In genomic region chr5:14900661-14901461, GRCh38 we compare ENCODE assay signal across 11 cellular contexts. TPM values are rescaled to one million over a fixed set of nuclear protein-coding genes. Genes with fewer than 3 reads are reported as not detected.
DNase-seq lines count a peak whose midpoint lies in the region; ATAC-seq and TF ChIP-seq lines count a peak whose summit lies in the region.
"Had no signal": no experiment of that assay in that cellular context is flagged by ENCODE, and none has a peak within 500 bp of the region (broad histone marks: within the 10 kb centered on the region; RNA-seq: fewer than 3 reads in every experiment).

No MANE protein-coding gene starts in this region.

- no peaks in the 10 kb centered on the region for H4K20me1 ChIP-seq in GM23338 (replicated peaks; ENCODE audit: insufficient read depth)

- peaks cover 1% of the 10 kb centered on the region for H3K27me3 Mint-ChIP-seq in GM23338 (ENCODE audit: insufficient read depth, low read depth, poor library complexity)

- no peaks in the 10 kb centered on the region for H3K9me3 Mint-ChIP-seq in GM23338
- no peaks in the 10 kb centered on the region for H3K9me3 Mint-ChIP-seq in stimulated activated effector memory CD8-positive, alpha-beta T cell treated with anti-CD3 and anti-CD28 coated beads, Interleukin-12 subunit alpha, Interleukin-12 subunit beta, amount 100 ng/mL, for 72 hours

- no peak overlapping the region for H3K27ac Mint-ChIP-seq in GM23338
- no peak overlapping the region for H3K27ac Mint-ChIP-seq in stimulated activated effector memory CD8-positive, alpha-beta T cell treated with anti-CD3 and anti-CD28 coated beads, Interleukin-12 subunit alpha, Interleukin-12 subunit beta, amount 100 ng/mL, for 72 hours

- peak overlapping the region; percentile 80; the same call in 1 of the 2 replicates for H2AFZ ChIP-seq in GM23338

- TF ChIP-seq CTCF in GM23338 (conservative IDR thresholded peaks at IDR 0.05; ENCODE audit: low read depth in 2 of 2), result no peak
- no peak for TF ChIP-seq CTCF in coronary artery (IDR thresholded peaks at IDR 0.05)

- no peaks in the 10 kb centered on the region for H3K36me3 ChIP-seq in GM23338 (ENCODE audit: insufficient read depth)

- H3F3A ChIP-seq in GM23338 (replicated peaks; ENCODE audit: low read depth), result no peaks in the 10 kb centered on the region

- no peak overlapping the region for H3K4me3 Mint-ChIP-seq in GM23338
- H3K4me3 Mint-ChIP-seq in stimulated activated effector memory CD8-positive, alpha-beta T cell treated with anti-CD3 and anti-CD28 coated beads, Interleukin-12 subunit alpha, Interleukin-12 subunit beta, amount 100 ng/mL, for 72 hours, result no peak overlapping the region

- DNase-seq in GM23338 (ENCODE audit: low spot score) (no peak), coronary artery (ENCODE audit: low spot score) (no peak), left lobe of liver (ENCODE audit: low spot score) (no peak), T-helper 9 cell (no peak), SIG-M5 (lab: John Stamatoyannopoulos, UW) (no peak)
- no peak for DNase-seq in stimulated activated effector memory CD8-positive, alpha-beta T cell treated with anti-CD3 and anti-CD28 coated beads, Interleukin-12 subunit alpha, Interleukin-12 subunit beta, amount 100 ng/mL, for 72 hours (ENCODE audit: low spot score in 2 of 2)
- DNase-seq: effector CD8-positive, alpha-beta T cell; NCI-H1048; retina had no signal

- H3K4me3 ChIP-seq in GM23338 (no peak overlapping the region), coronary artery (no peak overlapping the region)

- H3K27ac ChIP-seq in GM23338 (ENCODE audit: low read depth), result no peak overlapping the region
- H3K27ac ChIP-seq in coronary artery, result peak overlapping the region; percentile 64 to 77

- H3K36me3 Mint-ChIP-seq in GM23338 (ENCODE audit: low read depth), result no peaks in the 10 kb centered on the region
- no peaks in the 10 kb centered on the region for H3K36me3 Mint-ChIP-seq in stimulated activated effector memory CD8-positive, alpha-beta T cell treated with anti-CD3 and anti-CD28 coated beads, Interleukin-12 subunit alpha, Interleukin-12 subunit beta, amount 100 ng/mL, for 72 hours

- H3K27me3 ChIP-seq in GM23338 (ENCODE audit: insufficient read depth), result no peaks in the 10 kb centered on the region

- no peaks in the 10 kb centered on the region for H3K9me2 ChIP-seq in GM23338 (ENCODE audit: insufficient read depth)

- H3K4me2 ChIP-seq in GM23338, result no peak overlapping the region

- ATAC-seq in GM23338 (no peak), left lobe of liver (peak; percentile 59), GM18520 (IDR thresholded peaks at IDR 0.05; ENCODE audit: unreplicated experiment) (no peak), HG03520 (IDR thresholded peaks at IDR 0.05; ENCODE audit: unreplicated experiment) (no peak)
- ATAC-seq in stimulated activated effector memory CD8-positive, alpha-beta T cell treated with anti-CD3 and anti-CD28 coated beads, Interleukin-12 subunit alpha, Interleukin-12 subunit beta, amount 100 ng/mL, for 72 hours, result peak; percentile 68

- no peaks in the 10 kb centered on the region for H3K79me2 ChIP-seq in GM23338 (replicated peaks; ENCODE audit: insufficient read depth)

- H3K4me1 ChIP-seq in GM23338 (ENCODE audit: insufficient read depth), result no peaks in the 10 kb centered on the region

- H3K4me1 Mint-ChIP-seq in GM23338, result no peaks in the 10 kb centered on the region
- peaks cover 6% of the 10 kb centered on the region for H3K4me1 Mint-ChIP-seq in stimulated activated effector memory CD8-positive, alpha-beta T cell treated with anti-CD3 and anti-CD28 coated beads, Interleukin-12 subunit alpha, Interleukin-12 subunit beta, amount 100 ng/mL, for 72 hours

TF ChIP-seq in GM23338, 12 proteins besides CTCF, POLR2A, EP300 and RAD21:
- TF ChIP-seq CREB1 (CRISPR knock-in tag; IDR thresholded peaks at IDR 0.05; ENCODE audit: low read depth) (no peak), NANOG (IDR thresholded peaks at IDR 0.05; ENCODE audit: borderline replicate concordance) (no peak), ZNF331 (CRISPR knock-in tag; IDR thresholded peaks at IDR 0.05; ENCODE audit: low read depth) (no peak), JUNB (IDR thresholded peaks at IDR 0.05; ENCODE audit: unreplicated experiment) (no peak)

RNA-seq across cellular contexts. Expression of gene ANKH, which starts 29.3 kb away (rescaled TPM):
- total RNA-seq in GM23338 (2014; rRNA removed; shearing (Covaris generic)), result 3.7 and 6.1 TPM in 2 replicates
- polyA plus RNA-seq in GM23338 (2016; fragmentation: Nextera tagmentation; extraction: Ambion mirVana), result 5.0 TPM in 2 replicates
- total RNA-seq in left lobe of liver, result 75.9 TPM

Comparison
In these comparisons a context has a peak if more than half of its experiments do, and no peak if none do; other contexts are left out.
1. ATAC-seq: peak in left lobe of liver (single experiment) and stimulated activated effector memory CD8-positive, alpha-beta T cell treated with anti-CD3 and anti-CD28 coated beads, Interleukin-12 subunit alpha, Interleukin-12 subunit beta, amount 100 ng/mL, for 72 hours (single experiment); none in GM23338 (single experiment), GM18520 (single experiment) and HG03520 (single experiment).
2. RNA of gene ANKH, which starts 29.3 kb away (total RNA-seq): 75.9 TPM in left lobe of liver (single experiment); 3.7 to 6.1 TPM in GM23338; every median in the first group is over 10 times any median in the second.